8 cellular contexts compared by ENCODE assay signal in the genomic region with DNA sequence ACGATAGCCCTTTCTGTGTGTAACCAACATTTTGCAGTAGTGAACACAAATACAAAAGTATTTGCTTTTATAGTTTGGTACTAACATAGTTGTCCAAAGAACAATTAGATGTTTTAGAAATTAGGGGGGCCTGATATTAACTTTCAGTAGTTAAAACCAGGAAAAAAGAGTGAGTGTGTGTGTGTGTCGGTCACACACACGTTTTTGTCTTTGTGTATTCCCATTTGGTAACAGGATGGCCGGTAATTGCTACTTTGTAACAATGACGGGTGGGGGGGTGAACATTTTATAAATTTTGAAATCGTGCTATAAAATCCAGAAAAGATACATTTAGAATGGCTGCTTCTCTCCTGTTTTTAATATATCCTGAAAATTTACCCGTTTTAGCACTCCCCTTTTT. TPM values are rescaled to one million over a fixed set of nuclear protein-coding genes. Genes with fewer than 3 reads are reported as not detected.
A peak's percentile ranks its signal among the peaks of the same experiment; 100 is the strongest.
DNase-seq lines count a peak whose midpoint lies in the region; ATAC-seq, FAIRE-seq and TF ChIP-seq lines count a peak whose summit lies in the region.

No MANE protein-coding gene starts in this region.

- H3K27ac ChIP-seq in SJSA1, result 0 out of 2 replicates have a peak overlapping the region, but pooled peaks have one; percentile 6

- no peak for DNase-seq in GM12865 (ENCODE audit: low read depth)
- DNase-seq in SJSA1 (ENCODE audit: low read depth in 1 of 2, low spot score in 2 of 2), result peak in 1 of 2 experiments; percentile 4
- no peak for DNase-seq in fibroblast of pulmonary artery (ENCODE audit: low read depth)
- DNase-seq in retinal pigment epithelial cell (ENCODE audit: low read depth), result no peak
- DNase-seq in anterior cingulate cortex (lab: John Stamatoyannopoulos, UW), result no peak
- DNase-seq in H54 (ENCODE audit: insufficient read length, low spot score), result no peak
- no peak for DNase-seq in KG1 (lab: John Stamatoyannopoulos, UW)

- no peak for FAIRE-seq in H54 (lab: Jason Lieb, UNC)

- TF ChIP-seq CTCF in GM12865 (IDR thresholded peaks at IDR 0.05; ENCODE audit: insufficient read depth, low read depth, low read length, missing control alignments), result no peak
- TF ChIP-seq CTCF in fibroblast of pulmonary artery (IDR thresholded peaks at IDR 0.05; ENCODE audit: low read length, missing control alignments), result no peak
- TF ChIP-seq CTCF in retinal pigment epithelial cell (conservative IDR thresholded peaks at IDR 0.05; ENCODE audit: low read depth, low read length), result no peak

- no peaks in the 10 kb centered on the region for H3K9me3 ChIP-seq in SJSA1 (replicated peaks)

- no peak for ATAC-seq in GM19455 (IDR thresholded peaks at IDR 0.05; ENCODE audit: unreplicated experiment)

- no peaks in the 10 kb centered on the region for H3K27me3 ChIP-seq in SJSA1 (replicated peaks)

- peak overlapping the region; percentile 85 for H3K4me3 ChIP-seq in GM12865 (ENCODE audit: low read depth, low read length)
- peak overlapping the region; percentile 76 for H3K4me3 ChIP-seq in SJSA1
- peak overlapping the region; percentile 72 for H3K4me3 ChIP-seq in fibroblast of pulmonary artery (replicated peaks; ENCODE audit: low read depth, low read length)
- H3K4me3 ChIP-seq in retinal pigment epithelial cell (ENCODE audit: low read length), result peak overlapping the region; percentile 98

- no peak for TF ChIP-seq POLR2A in H54 (IDR thresholded peaks at IDR 0.05; ENCODE audit: low read depth, low read length)

- H3K36me3 ChIP-seq in SJSA1, result peaks cover 14% of the 10 kb centered on the region

- H3K4me1 ChIP-seq in SJSA1 (replicated peaks), result peaks cover 9% of the 10 kb centered on the region

RNA-seq across cellular contexts. Expression of gene PPIG, which starts 1.5 kb away (rescaled TPM):
- total RNA-seq in SJSA1 (2014; rRNA removed; shearing (Covaris generic)), result 32.7 and 33.4 TPM in 2 replicates

RNA-seq across cellular contexts. Expression of gene FASTKD1, which starts 12.0 kb away (rescaled TPM):
- total RNA-seq in SJSA1 (2014; rRNA removed; shearing (Covaris generic)), result 25.2 and 30.4 TPM in 2 replicates
